In the genomic region with DNA sequence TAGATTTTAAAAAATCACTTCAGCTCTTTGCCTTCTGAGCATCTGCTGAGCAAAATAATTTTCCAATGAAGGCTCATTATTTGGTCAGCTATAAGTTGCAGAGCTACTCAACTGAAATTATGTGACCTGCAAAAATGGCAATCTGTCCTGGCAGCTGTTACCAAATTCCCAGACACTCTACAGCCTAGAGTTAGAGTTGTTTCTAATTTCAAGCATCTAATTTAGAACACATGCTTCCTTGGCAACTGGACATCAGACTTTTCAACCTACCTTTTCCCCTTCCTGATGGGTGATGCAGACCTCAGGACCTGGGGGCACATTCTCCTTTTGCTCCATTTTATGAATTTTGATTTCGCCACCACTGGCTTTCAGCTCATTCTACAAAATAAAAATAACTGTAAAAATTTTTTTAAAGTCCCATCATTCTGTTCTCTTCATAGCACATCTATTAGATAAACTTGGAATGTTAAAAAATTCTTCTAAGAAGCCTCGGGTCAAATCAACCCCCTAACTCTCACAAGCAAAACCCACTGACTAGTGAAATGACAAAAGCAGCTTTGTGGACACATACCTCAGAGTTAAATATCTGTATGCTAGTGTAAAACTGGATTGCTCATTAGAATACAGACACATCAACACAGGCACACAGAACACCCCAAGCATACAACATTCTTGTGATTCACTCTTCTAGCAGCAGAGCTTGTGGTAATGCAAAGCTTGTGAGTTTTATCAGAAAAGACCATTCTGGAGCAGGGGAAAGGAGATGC, we compare ENCODE assay signal across 11 cellular contexts. TPM values are rescaled to one million over a fixed set of nuclear protein-coding genes. Genes with fewer than 3 reads are reported as not detected.
A peak's percentile ranks its signal among the peaks of the same experiment; 100 is the strongest.
DNase-seq lines count a peak whose midpoint lies in the region; ATAC-seq, FAIRE-seq and TF ChIP-seq lines count a peak whose summit lies in the region.
"Had no signal": no experiment of that assay in that cellular context is flagged by ENCODE, and none has a peak within 500 bp of the region (broad histone marks: within the 10 kb centered on the region; RNA-seq: fewer than 3 reads in every experiment).

No MANE protein-coding gene starts in this region.

- FAIRE-seq in astrocyte (lab: Jason Lieb, UNC) = no peak
- FAIRE-seq: islet of Langerhans had no signal

- H3K4me1 Mint-ChIP-seq in HFFc6 (ENCODE audit: low read depth) (peaks cover 85% of the 10 kb centered on the region), astrocyte (ENCODE audit: low read depth, unreplicated experiment) (peaks cover 26% of the 10 kb centered on the region)
- peaks cover 2% of the 10 kb centered on the region for H3K4me1 Mint-ChIP-seq in activated CD4-positive, alpha-beta memory T cell treated with anti-CD3 and anti-CD28 coated beads for 36 hours (ENCODE audit: low read depth)

- DNase-seq in HFFc6 = peak; percentile 88
- DNase-seq in astrocyte (ENCODE audit: low read depth) = peak; percentile 90
- peak; percentile 69 for DNase-seq in islet precursor cell
- DNase-seq in mucosa of descending colon = no peak
- no peak for DNase-seq in activated CD4-positive, alpha-beta memory T cell treated with anti-CD3 and anti-CD28 coated beads for 36 hours
- DNase-seq in NCI-H1105 (lab: John Stamatoyannopoulos, UW) = no peak
- DNase-seq: naive thymus-derived CD4-positive, alpha-beta T cell; thyroid gland had no signal

- H3K79me2 ChIP-seq in astrocyte (ENCODE audit: insufficient read depth, low read length) = peaks cover 62% of the 10 kb centered on the region

- peak overlapping the region; percentile 56 for H3K9ac ChIP-seq in astrocyte (ENCODE audit: low read length)

- peak overlapping the region; percentile 2 for H3K4me2 ChIP-seq in astrocyte (ENCODE audit: low read length)

- H3K27me3 Mint-ChIP-seq in HFFc6 (ENCODE audit: insufficient read depth) (no peaks in the 10 kb centered on the region), astrocyte (ENCODE audit: low read depth, unreplicated experiment) (no peaks in the 10 kb centered on the region)
- no peaks in the 10 kb centered on the region for H3K27me3 Mint-ChIP-seq in activated CD4-positive, alpha-beta memory T cell treated with anti-CD3 and anti-CD28 coated beads for 36 hours
- H3K27me3 Mint-ChIP-seq: naive thymus-derived CD4-positive, alpha-beta T cell had no signal

- H3K27ac Mint-ChIP-seq in HFFc6 (peak overlapping the region; percentile 93), astrocyte (ENCODE audit: unreplicated experiment) (peak overlapping the region; percentile 93)
- H3K27ac Mint-ChIP-seq in activated CD4-positive, alpha-beta memory T cell treated with anti-CD3 and anti-CD28 coated beads for 36 hours = no peak overlapping the region
- H3K27ac Mint-ChIP-seq: naive thymus-derived CD4-positive, alpha-beta T cell had no signal

- CTCF ChIA-PET in activated CD4-positive, alpha-beta memory T cell treated with anti-CD3 and anti-CD28 coated beads for 36 hours (lab: Charles Lee) = no interaction called here

- no peaks in the 10 kb centered on the region for H3K27me3 ChIP-seq in astrocyte (ENCODE audit: insufficient read depth, low read length)
- no peaks in the 10 kb centered on the region for H3K27me3 ChIP-seq in thymus (ENCODE audit: control insufficient read depth, insufficient read depth)
- H3K27me3 ChIP-seq: thyroid gland had no signal

- H3K4me3 ChIP-seq in astrocyte (ENCODE audit: insufficient read depth, low read depth, low read length) = no peak overlapping the region
- H3K4me3 ChIP-seq in thymus (ENCODE audit: low read length) = no peak overlapping the region
- H3K4me3 ChIP-seq in mucosa of descending colon = no peak overlapping the region
- H3K4me3 ChIP-seq: thyroid gland had no signal

- H4K20me1 ChIP-seq in astrocyte (ENCODE audit: insufficient read depth, low read length) = peaks cover 21% of the 10 kb centered on the region

- intact Hi-C loops in mucosa of descending colon (cut with DNase I, micrococcal nuclease) = no loop called here
- intact Hi-C loops in activated CD4-positive, alpha-beta memory T cell treated with anti-CD3 and anti-CD28 coated beads for 36 hours (cut with micrococcal nuclease) = no loop called here

- H3K9me3 ChIP-seq in astrocyte (ENCODE audit: insufficient read depth, low read depth, low read length) (no peaks in the 10 kb centered on the region), thymus (ENCODE audit: control insufficient read depth) (no peaks in the 10 kb centered on the region), mucosa of descending colon (no peaks in the 10 kb centered on the region)
- H3K9me3 ChIP-seq: thyroid gland had no signal

- POLR2A ChIA-PET in activated CD4-positive, alpha-beta memory T cell treated with anti-CD3 and anti-CD28 coated beads for 36 hours (lab: Charles Lee) = no interaction called here

- H3K4me3 Mint-ChIP-seq in HFFc6 = peak overlapping the region; percentile 66
- H3K4me3 Mint-ChIP-seq in astrocyte (ENCODE audit: unreplicated experiment) = no peak overlapping the region
- no peak overlapping the region for H3K4me3 Mint-ChIP-seq in activated CD4-positive, alpha-beta memory T cell treated with anti-CD3 and anti-CD28 coated beads for 36 hours

- peaks cover 72% of the 10 kb centered on the region for H3K36me3 Mint-ChIP-seq in HFFc6 (ENCODE audit: low read depth)
- peaks cover 33% of the 10 kb centered on the region for H3K36me3 Mint-ChIP-seq in astrocyte (ENCODE audit: low read depth, unreplicated experiment)
- H3K36me3 Mint-ChIP-seq in activated CD4-positive, alpha-beta memory T cell treated with anti-CD3 and anti-CD28 coated beads for 36 hours = peaks cover 59% of the 10 kb centered on the region

- peaks cover 24% of the 10 kb centered on the region for H3K4me1 ChIP-seq in astrocyte (ENCODE audit: insufficient read depth, low read length)
- H3K4me1 ChIP-seq in thymus (ENCODE audit: control insufficient read depth, insufficient read depth, low read length) = no peaks in the 10 kb centered on the region
- H3K4me1 ChIP-seq in mucosa of descending colon (ENCODE audit: low read depth) = peaks cover 15% of the 10 kb centered on the region

- ATAC-seq in mucosa of descending colon (no peak), GM19463 (IDR thresholded peaks at IDR 0.05; ENCODE audit: unreplicated experiment) (no peak)
- ATAC-seq: naive thymus-derived CD4-positive, alpha-beta T cell had no signal

- H3K9me3 Mint-ChIP-seq in HFFc6 (no peaks in the 10 kb centered on the region; the same call in 1 of the 2 replicates), astrocyte (ENCODE audit: unreplicated experiment) (no peaks in the 10 kb centered on the region)
- no peaks in the 10 kb centered on the region for H3K9me3 Mint-ChIP-seq in activated CD4-positive, alpha-beta memory T cell treated with anti-CD3 and anti-CD28 coated beads for 36 hours
- H3K9me3 Mint-ChIP-seq: naive thymus-derived CD4-positive, alpha-beta T cell had no signal

- TF ChIP-seq CTCF in HFFc6 (IDR thresholded peaks at IDR 0.05) (no peak), astrocyte (IDR thresholded peaks at IDR 0.05; ENCODE audit: insufficient read depth, low read depth, low read length) (no peak), mucosa of descending colon (IDR thresholded peaks at IDR 0.05) (no peak)

- H3K36me3 ChIP-seq in astrocyte (ENCODE audit: insufficient read depth, low read length) (peaks cover 62% of the 10 kb centered on the region), thymus (ENCODE audit: control insufficient read depth, insufficient read depth) (peaks cover 9% of the 10 kb centered on the region), mucosa of descending colon (ENCODE audit: low read depth) (peaks cover 6% of the 10 kb centered on the region)

- WGBS in thymus = 95% methylated on average over 2 of the region's 2 CpGs

- no peak overlapping the region for H2AFZ ChIP-seq in astrocyte (ENCODE audit: low read depth, low read length)

- H3K27ac ChIP-seq in astrocyte (ENCODE audit: low read depth, low read length) = peak overlapping the region; percentile 92
- peak overlapping the region; percentile 31 for H3K27ac ChIP-seq in thymus (ENCODE audit: low read depth)

RNA-seq across cellular contexts. Expression of a gene that starts 33.5 kb away (rescaled TPM):
- 10 to 100 TPM; 48.0 to 69.3 (median 60.3) TPM for total RNA-seq in HFFc6 (2021; fragmentation: NEBNext Ultra II Directional; extraction: Animal tissue kit (Norgen Biotek cat#: 25700))
- 115 and 118 TPM in 2 replicates for total RNA-seq in astrocyte
- 130 TPM for polyA plus RNA-seq in thymus
- 10 to 100 TPM; 21.0 to 26.2 (median 23.0) TPM for total RNA-seq in mucosa of descending colon
- total RNA-seq in activated CD4-positive, alpha-beta memory T cell treated with anti-CD3 and anti-CD28 coated beads for 36 hours = 10 to 100 TPM; 59.5 to 63.0 TPM

Comparison
In these comparisons a context has a peak if more than half of its experiments do, and no peak if none do; other contexts are left out.
1. DNase-seq: peak in HFFc6 (single experiment), astrocyte (single experiment) and islet precursor cell (single experiment); none in mucosa of descending colon (0 of 3), activated CD4-positive, alpha-beta memory T cell treated with anti-CD3 and anti-CD28 coated beads for 36 hours (single experiment) and NCI-H1105 (single experiment).